ENCODE assay signal across 9 cellular contexts in genomic region chr11:22244986-22245592, GRCh38. TPM values are rescaled to one million over a fixed set of nuclear protein-coding genes. Genes with fewer than 3 reads are reported as not detected.
A peak's percentile ranks its signal among the peaks of the same experiment; 100 is the strongest.
DNase-seq lines count a peak whose midpoint lies in the region; ATAC-seq and TF ChIP-seq lines count a peak whose summit lies in the region.
"Had no signal": no experiment of that assay in that cellular context is flagged by ENCODE, and none has a peak within 500 bp of the region (broad histone marks: within the 10 kb centered on the region; RNA-seq: fewer than 3 reads in every experiment).

No MANE protein-coding gene starts in this region.

- H3K4me1 Mint-ChIP-seq in osteocyte (ENCODE audit: unreplicated experiment), result no peaks in the 10 kb centered on the region

- no peaks in the 10 kb centered on the region for H3K9me3 Mint-ChIP-seq in osteocyte (ENCODE audit: unreplicated experiment)
- H3K9me3 Mint-ChIP-seq: T-helper 1 cell treated with Interleukin-12 subunit alpha and Interleukin-12 subunit beta and Interleukin-4 antibody, amounts not matched to agents 30 μg/mL and 1 μg/mL, for 36 hours had no signal

- intact Hi-C loops in esophagus squamous epithelium (cut with DNase I), result no loop called here

- TF ChIP-seq CTCF in C4-2B (conservative IDR thresholded peaks at IDR 0.05), result peak; percentile 79
- TF ChIP-seq CTCF in osteocyte (IDR thresholded peaks at IDR 0.05), result peak; percentile 70
- peak in 3 of 6 experiments; percentile 23 to 47 (median 39) for TF ChIP-seq CTCF in esophagus squamous epithelium (IDR thresholded peaks at IDR 0.05)

- no peak overlapping the region for H3K27ac Mint-ChIP-seq in osteocyte (ENCODE audit: unreplicated experiment)
- H3K27ac Mint-ChIP-seq: T-helper 1 cell treated with Interleukin-12 subunit alpha and Interleukin-12 subunit beta and Interleukin-4 antibody, amounts not matched to agents 30 μg/mL and 1 μg/mL, for 36 hours had no signal

- H3K27me3 Mint-ChIP-seq in osteocyte (ENCODE audit: unreplicated experiment), result peaks cover 4% of the 10 kb centered on the region

- H3K36me3 Mint-ChIP-seq in osteocyte (ENCODE audit: unreplicated experiment), result no peaks in the 10 kb centered on the region

- ATAC-seq in GM18508 (IDR thresholded peaks at IDR 0.05; ENCODE audit: insufficient read depth, unreplicated experiment), result peak; percentile 93
- ATAC-seq in HG02870 (IDR thresholded peaks at IDR 0.05; ENCODE audit: unreplicated experiment), result peak; percentile 99

- no peak overlapping the region for H3K4me3 Mint-ChIP-seq in osteocyte (ENCODE audit: unreplicated experiment)
- H3K4me3 Mint-ChIP-seq: T-helper 1 cell treated with Interleukin-12 subunit alpha and Interleukin-12 subunit beta and Interleukin-4 antibody, amounts not matched to agents 30 μg/mL and 1 μg/mL, for 36 hours had no signal

- no peak for TF ChIP-seq POLR2A in esophagus squamous epithelium (IDR thresholded peaks at IDR 0.05)

- H3K9me3 ChIP-seq in esophagus squamous epithelium, result no peaks in the 10 kb centered on the region

- H3K27ac ChIP-seq in C4-2B (no peak overlapping the region), esophagus squamous epithelium (no peak overlapping the region)

- H3K4me3 ChIP-seq in esophagus squamous epithelium, result no peak overlapping the region

- no peaks in the 10 kb centered on the region for H3K4me1 ChIP-seq in esophagus squamous epithelium

- H3K27me3 ChIP-seq in esophagus squamous epithelium, result no peaks in the 10 kb centered on the region

- DNase-seq in NCI-H1105 (lab: John Stamatoyannopoulos, UW), result peak; percentile 4
- DNase-seq in activated CD4-positive, alpha-beta T cell treated with anti-CD3 and anti-CD28 coated beads for 48 hours, result peak; percentile 21
- DNase-seq in foreskin melanocyte, result peak; percentile 17
- no peak for DNase-seq in osteocyte (ENCODE audit: extremely low spot score, unreplicated experiment)
- DNase-seq in esophagus squamous epithelium (lab: John Stamatoyannopoulos, UW), result no peak

- WGBS in esophagus squamous epithelium, 2 donors, result 15 to 18% methylated on average over 4 of the region's 4 CpGs

- H3K36me3 ChIP-seq in esophagus squamous epithelium, result no peaks in the 10 kb centered on the region

RNA-seq across cellular contexts. Expression of gene ANO5, which starts 52.2 kb away (rescaled TPM):
- total RNA-seq in osteocyte (not detected in 2 replicates), esophagus squamous epithelium (1 to 10 TPM in 1 of 4 donors, under 1 TPM in 3; 0.04 to 2.3 (median 0.39) TPM)

Comparison
In these comparisons a context has a peak if more than half of its experiments do, and no peak if none do; other contexts are left out.
1. DNase-seq: peak in NCI-H1105 (single experiment), activated CD4-positive, alpha-beta T cell treated with anti-CD3 and anti-CD28 coated beads for 48 hours (single experiment) and foreskin melanocyte (single experiment); none in osteocyte (single experiment) and esophagus squamous epithelium (single experiment).